1 cellular context compared by ENCODE assay signal in genomic region chr16:4486126-4486893, GRCh38.
TF ChIP-seq lines count a peak whose summit lies in the region.

No MANE protein-coding gene starts in this region.

TF ChIP-seq in GM23338, 12 proteins besides CTCF, POLR2A, EP300 and RAD21 (continued from another document):
- TF ChIP-seq ZNF462 (CRISPR knock-in tag; IDR thresholded peaks at IDR 0.05) (no peak), REST (IDR thresholded peaks at IDR 0.05; ENCODE audit: unreplicated experiment) (no peak)
